ENCODE assay signal across 12 cellular contexts in genomic region chr1:13430495-13430894, GRCh38. TPM values are rescaled to one million over a fixed set of nuclear protein-coding genes. Genes with fewer than 3 reads are reported as not detected.
"Had no signal": no experiment of that assay in that cellular context is flagged by ENCODE, and none has a peak within 500 bp of the region (broad histone marks: within the 10 kb centered on the region; RNA-seq: fewer than 3 reads in every experiment).

No MANE protein-coding gene starts in this region.

- H3K9me3 ChIP-seq: HAP-1 had no signal

- H3K27ac ChIP-seq: GM23248, HL-60 had no signal

- ATAC-seq: HCT116, HepG2 had no signal

- H3K9ac ChIP-seq: GM23248 had no signal

- H3K4me3 ChIP-seq: GM23248, HAP-1 had no signal

- H2AFZ ChIP-seq: GM23248 had no signal

- DNase-seq: GM23248, GOT3, H7, HFFc6, KBM-7 had no signal

- H3K36me3 ChIP-seq: HAP-1 had no signal

- H3K4me1 ChIP-seq: HAP-1 had no signal

RNA-seq across cellular contexts. Expression of gene PRAMEF20, which starts 20.2 kb away (rescaled TPM):
- total RNA-seq: GM23248, H4, H7, HepG2, HFFc6, HT1080 had no signal
- polyA plus RNA-seq: GM23248, HepG2, IgD-negative memory B cell had no signal

RNA-seq across cellular contexts. Expression of gene PRAMEF17, which starts 41.1 kb away (rescaled TPM):
- total RNA-seq: GM23248, H4, H7, HepG2, HFFc6, HT1080 had no signal
- polyA plus RNA-seq: GM23248, HepG2, IgD-negative memory B cell had no signal

RNA-seq across cellular contexts. Expression of gene PRAMEF19, which starts 58.7 kb away (rescaled TPM):
- total RNA-seq: GM23248, H4, H7, HepG2, HFFc6, HT1080 had no signal
- polyA plus RNA-seq: GM23248, HepG2, IgD-negative memory B cell had no signal
